ENCODE assay signal across 15 cellular contexts in the genomic region with DNA sequence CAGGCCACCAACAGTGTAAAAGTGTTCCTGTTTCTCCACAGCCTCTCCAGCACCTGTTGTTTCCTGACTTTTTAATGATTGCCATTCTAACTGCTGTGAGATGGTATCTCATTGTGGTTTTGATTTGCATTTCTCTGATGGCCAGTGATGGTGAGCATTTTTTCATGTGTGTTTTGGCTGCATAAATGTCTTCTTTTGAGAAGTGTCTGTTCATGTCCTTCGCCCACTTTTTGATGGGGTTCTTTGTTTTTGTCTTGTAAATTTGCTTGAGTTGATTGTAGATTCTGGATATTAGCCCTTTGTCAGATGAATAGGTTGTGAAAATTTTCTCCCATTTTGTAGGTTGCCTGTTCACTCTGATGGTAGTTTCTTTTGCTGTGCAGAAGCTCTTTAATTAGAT. TPM values are rescaled to one million over a fixed set of nuclear protein-coding genes. Genes with fewer than 3 reads are reported as not detected.
"Had no signal": no experiment of that assay in that cellular context is flagged by ENCODE, and none has a peak within 500 bp of the region (broad histone marks: within the 10 kb centered on the region; RNA-seq: fewer than 3 reads in every experiment).

No MANE protein-coding gene starts in this region.

RNA-seq across cellular contexts. Expression of a gene that starts 5.2 kb away (rescaled TPM):
- total RNA-seq: body of pancreas; cardiac septum; dermis blood vessel endothelial cell; foreskin keratinocyte; glomerular endothelial cell; kidney epithelial cell; left lobe of liver; mesenteric fat pad; osteoblast; prostate gland; Right ventricle myocardium inferior; SJSA1; T-helper 1 cell treated with Interleukin-12 subunit alpha and Interleukin-12 subunit beta and Interleukin-4 antibody, amounts not matched to agents 30 ng/mL and 1 ng/mL, for 36 hours; thyroid gland had no signal
- polyA plus RNA-seq: esophagus, foreskin keratinocyte had no signal
